In the genomic region with DNA sequence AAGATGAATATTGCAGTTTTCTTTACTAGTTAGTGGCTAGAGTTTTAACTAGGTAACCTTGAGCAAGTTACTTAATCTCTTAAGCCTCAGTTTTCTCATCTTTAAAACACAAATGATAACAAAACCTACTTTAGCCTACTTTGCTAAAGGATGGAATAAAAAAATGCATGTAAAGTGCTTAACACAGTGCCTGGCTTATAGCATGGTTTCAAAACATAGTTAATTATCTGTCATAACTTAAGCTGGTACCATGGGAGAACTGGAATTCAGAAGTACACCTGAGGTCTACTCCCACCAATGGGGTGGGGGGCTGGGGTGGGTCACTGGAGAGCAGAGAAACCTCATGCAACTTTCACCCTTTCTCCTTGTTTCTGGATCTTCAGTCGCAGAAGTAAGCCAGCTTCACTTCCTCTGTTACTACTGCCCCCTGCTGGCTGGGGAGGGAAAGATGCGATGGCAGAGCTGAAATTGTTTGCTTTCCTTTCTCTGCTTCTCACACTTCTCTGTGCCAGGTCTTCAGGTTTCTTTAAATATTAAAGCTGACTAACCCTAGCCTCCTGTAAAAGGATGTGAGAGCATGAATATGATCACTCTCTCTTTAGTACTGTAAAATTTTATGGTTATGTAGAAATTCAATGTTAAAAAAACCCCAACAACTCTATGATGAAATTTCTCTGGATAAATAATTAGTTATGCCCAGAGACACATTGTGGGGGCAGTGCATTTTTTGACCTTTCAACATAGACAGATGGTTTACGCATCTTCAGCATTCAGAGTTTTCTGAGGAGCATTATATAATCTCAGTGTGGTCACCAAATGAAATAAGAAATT, we compare ENCODE assay signal across 8 cellular contexts.
DNase-seq lines count a peak whose midpoint lies in the region; ATAC-seq and TF ChIP-seq lines count a peak whose summit lies in the region.

No MANE protein-coding gene starts in this region.

- no peak for TF ChIP-seq EP300 in gastroesophageal sphincter (IDR thresholded peaks at IDR 0.05)

- CTCF ChIA-PET in BJ (lab: Yijun Ruan, JAX), result interaction anchor here (0.6 to 4.4 kb wide), 26 partner anchors 10 to 1250 kb away, joined by 3 to 46 read pairs (median 5); partner anchors contain the start of gene HLX

- peak; percentile 28 for DNase-seq in BJ (ENCODE audit: low read depth)
- peak; percentile 46 for DNase-seq in HS-27A (ENCODE audit: low read depth)
- DNase-seq in Peyer's patch, result peak; percentile 56 to 87 (median 79)
- DNase-seq in activated T-helper 1 cell treated with anti-CD3 and anti-CD28 coated beads, Interleukin-2, amount 50 U/mL, for 16 hours (ENCODE audit: low read depth in 1 of 2, low spot score in 1 of 2), result peak; percentile 18 to 26
- DNase-seq in omental fat pad (ENCODE audit: low spot score), result peak; percentile 69
- DNase-seq in testis, result peak; percentile 84

- TF ChIP-seq POLR2A in Peyer's patch (IDR thresholded peaks at IDR 0.05) (no peak), gastroesophageal sphincter (IDR thresholded peaks at IDR 0.05) (no peak), testis (IDR thresholded peaks at IDR 0.05) (no peak)

- H3K36me3 ChIP-seq in BJ (ENCODE audit: control insufficient read depth, insufficient read depth, low read length) (no peaks in the 10 kb centered on the region), Peyer's patch (no peaks in the 10 kb centered on the region), gastroesophageal sphincter (no peaks in the 10 kb centered on the region), testis (ENCODE audit: low read depth, missing control alignments) (no peaks in the 10 kb centered on the region)

- H3K4me1 ChIP-seq in Peyer's patch, result no peaks in the 10 kb centered on the region
- H3K4me1 ChIP-seq in gastroesophageal sphincter, result peaks cover 3 to 28% (median 4%) of the 10 kb centered on the region in 3 donors
- H3K4me1 ChIP-seq in testis, result no peaks in the 10 kb centered on the region

- POLR2A ChIA-PET in BJ (lab: Charles Lee), result no interaction called here

- H3K27ac ChIP-seq in Peyer's patch (peak overlapping the region in 2 of 4 donors; percentile 2 to 30), gastroesophageal sphincter (peak overlapping the region; percentile 57 to 77 (median 70)), testis (peak overlapping the region in 1 of 2 donors; percentile 50)

- no peak overlapping the region for H3K4me3 ChIP-seq in BJ (ENCODE audit: low read depth, low read length)
- H3K4me3 ChIP-seq in Peyer's patch, result no peak overlapping the region
- no peak overlapping the region for H3K4me3 ChIP-seq in gastroesophageal sphincter
- no peak overlapping the region for H3K4me3 ChIP-seq in testis

- TF ChIP-seq CTCF in BJ (IDR thresholded peaks at IDR 0.05; ENCODE audit: insufficient read depth, low read depth, low read length) (peak; percentile 91), Peyer's patch (IDR thresholded peaks at IDR 0.05) (peak; percentile 61 to 90 (median 72)), gastroesophageal sphincter (IDR thresholded peaks at IDR 0.05) (peak; percentile 70 to 89 (median 78)), omental fat pad (IDR thresholded peaks at IDR 0.05) (peak in 2 of 3 donors; percentile 10 to 77), testis (IDR thresholded peaks at IDR 0.05) (peak; percentile 31 to 81 (median 73))

- no peaks in the 10 kb centered on the region for H3K9me3 ChIP-seq in Peyer's patch
- H3K9me3 ChIP-seq in gastroesophageal sphincter, result no peaks in the 10 kb centered on the region
- no peaks in the 10 kb centered on the region for H3K9me3 ChIP-seq in testis

- H3K27me3 ChIP-seq in BJ (ENCODE audit: control insufficient read depth, insufficient read depth, low read length) (no peaks in the 10 kb centered on the region), Peyer's patch (no peaks in the 10 kb centered on the region), gastroesophageal sphincter (no peaks in the 10 kb centered on the region), testis (no peaks in the 10 kb centered on the region)

- intact Hi-C loops in testis (cut with DNase I; ENCODE audit: low total_unique reads), result no loop called here

- peak; percentile 79 for ATAC-seq in GM19035 (IDR thresholded peaks at IDR 0.05; ENCODE audit: unreplicated experiment)
- ATAC-seq in gastroesophageal sphincter, result peak; percentile 62
- ATAC-seq in omental fat pad (ENCODE audit: low FRiP score), result peak; percentile 92

- 12 to 21% methylated on average over 3 of the region's 3 CpGs for WGBS in gastroesophageal sphincter (ENCODE audit: low coverage in 1 of 2), 2 donors
- 11 to 14% methylated on average over 3 of the region's 3 CpGs for WGBS in testis, 2 donors

Comparison
In these comparisons a context has a peak if more than half of its experiments do, and no peak if none do; other contexts are left out.
1. DNase-seq: peak in every context shown above with its lines; median percentile 84 in testis; 79 in Peyer's patch; 69 in omental fat pad; 46 in HS-27A; 28 in BJ; 22 in activated T-helper 1 cell treated with anti-CD3 and anti-CD28 coated beads, Interleukin-2, amount 50 U/mL, for 16 hours.